Comparison of ENCODE assay signal across 22 cellular contexts in genomic region chr17:65166785-65167184, GRCh38.
"Had no signal": no experiment of that assay in that cellular context is flagged by ENCODE, and none has a peak within 500 bp of the region (broad histone marks: within the 10 kb centered on the region; RNA-seq: fewer than 3 reads in every experiment).

No MANE protein-coding gene starts in this region.

- H3K27me3 Mint-ChIP-seq: activated CD4-positive, alpha-beta T cell treated with anti-CD3 and anti-CD28 coated beads for 36 hours; activated CD8-positive, alpha-beta T cell treated with anti-CD3 and anti-CD28 coated beads for 36 hours; brain had no signal

- DNase-seq: activated CD4-positive, alpha-beta T cell treated with anti-CD3 and anti-CD28 coated beads for 36 hours; activated CD4-positive, alpha-beta T cell treated with anti-CD3 and anti-CD28 coated beads, Interleukin-2, amount 50 U/mL, for 1 hour; activated CD8-positive, alpha-beta memory T cell treated with anti-CD3 and anti-CD28 coated beads, Interleukin-2, amount 50 U/mL, for 4 hours; activated CD8-positive, alpha-beta T cell treated with anti-CD3 and anti-CD28 coated beads for 36 hours; activated gamma-delta T cell treated with Interleukin-2 at 50 U/mL for 16 hours; activated naive CD4-positive, alpha-beta T cell treated with anti-CD3 and anti-CD28 coated beads, Interleukin-2, amount 50 U/mL, for 16 hours; activated T-cell treated with anti-CD3 and anti-CD28 coated beads, Interleukin-2, amount 50 U/mL, for 72 hours; amniotic stem cell; MG63; MV-4-11; NCI-H1092 treated with DMSO at 0.1 percent for 48 hours; NCI-H1417 treated with DMSO at 0.1 percent for 48 hours; NCI-H187; NCI-H2081; NCI-H2171; NCI-H2227 treated with DMSO at 0.1 percent for 48 hours; NCI-H446 treated with DMSO at 0.1 percent for 48 hours; NCI-H526 treated with DMSO at 0.1 percent for 48 hours; SIG-M5; T-helper 1 cell had no signal

- H3K4me3 Mint-ChIP-seq: activated CD4-positive, alpha-beta T cell treated with anti-CD3 and anti-CD28 coated beads for 36 hours; activated CD8-positive, alpha-beta T cell treated with anti-CD3 and anti-CD28 coated beads for 36 hours; activated T-cell treated with anti-CD3 and anti-CD28 coated beads, Interleukin-2, amount 50 U/mL, for 72 hours; brain had no signal

- H3K9me3 Mint-ChIP-seq: activated CD8-positive, alpha-beta T cell treated with anti-CD3 and anti-CD28 coated beads for 36 hours; activated T-helper 2 cell treated with anti-CD3 and anti-CD28 coated beads, Interferon-gamma antibody, Interleukin-2, Interleukin-4, amounts not matched to agents 10 μg/mL and 5 μg/mL and 100 μg/mL, durations not matched to agents 14 hours and 24 hours and 36 hours had no signal

- ATAC-seq: activated CD4-positive, alpha-beta T cell treated with anti-CD3 and anti-CD28 coated beads for 36 hours; activated CD8-positive, alpha-beta T cell treated with anti-CD3 and anti-CD28 coated beads for 36 hours; activated T-cell treated with anti-CD3 and anti-CD28 coated beads, Interleukin-2, amount 50 U/mL, for 72 hours had no signal

- H3K27ac Mint-ChIP-seq: activated CD4-positive, alpha-beta T cell treated with anti-CD3 and anti-CD28 coated beads for 36 hours; activated CD8-positive, alpha-beta T cell treated with anti-CD3 and anti-CD28 coated beads for 36 hours; activated T-cell treated with anti-CD3 and anti-CD28 coated beads, Interleukin-2, amount 50 U/mL, for 72 hours; activated T-helper 2 cell treated with anti-CD3 and anti-CD28 coated beads, Interferon-gamma antibody, Interleukin-2, Interleukin-4, amounts not matched to agents 10 μg/mL and 5 μg/mL and 100 μg/mL, durations not matched to agents 14 hours and 24 hours and 36 hours had no signal

- H3K36me3 Mint-ChIP-seq: brain had no signal
